ENCODE assay signal across 2 cellular contexts in the genomic region with DNA sequence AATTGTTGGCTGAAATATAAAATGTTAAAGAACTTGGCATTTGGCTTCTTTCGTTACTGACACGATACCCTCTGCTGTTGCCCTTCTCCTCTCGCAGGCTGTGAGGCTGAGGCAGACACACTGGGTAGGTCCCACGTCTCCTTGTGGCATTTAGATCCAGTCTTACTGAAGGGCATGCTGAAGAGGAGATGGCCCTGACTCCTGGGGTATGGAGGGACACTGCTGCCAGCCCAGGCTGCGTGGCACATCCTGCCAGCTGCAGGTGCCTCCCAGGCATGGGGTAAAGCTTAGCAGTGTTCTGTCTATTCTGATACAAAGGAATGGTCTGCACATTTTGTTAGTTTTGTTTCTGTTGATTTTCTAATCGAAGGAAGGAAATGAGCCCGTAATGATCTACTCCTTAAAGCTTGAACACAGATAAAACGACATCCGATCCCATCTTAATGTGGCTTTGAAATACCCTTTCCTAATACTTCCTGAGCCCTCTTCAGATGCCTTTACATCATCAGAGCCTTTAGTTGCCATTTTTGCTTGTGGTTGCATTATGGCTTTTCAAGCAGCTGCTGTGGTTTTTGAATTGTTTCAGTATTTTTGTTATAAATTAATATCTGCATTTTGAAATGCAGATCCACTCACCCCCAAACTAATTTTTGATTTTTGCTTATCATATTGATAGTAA.
TF ChIP-seq lines count a peak whose summit lies in the region.

No MANE protein-coding gene starts in this region.

TF ChIP-seq in IMR-90, 13 proteins besides CTCF, POLR2A, EP300 and RAD21 (continued from another document):
- TF ChIP-seq MAZ (IDR thresholded peaks at IDR 0.05; ENCODE audit: borderline replicate concordance, low read depth, low read length): no peak
- TF ChIP-seq ELK1 (IDR thresholded peaks at IDR 0.05; ENCODE audit: borderline replicate concordance, low read depth, low read length): no peak
- TF ChIP-seq SMC3 (IDR thresholded peaks at IDR 0.05; ENCODE audit: low read depth, low read length): no peak
- no peak for TF ChIP-seq NFE2L2 (IDR thresholded peaks at IDR 0.05; ENCODE audit: low read depth, low read length)
- TF ChIP-seq BHLHE40 (IDR thresholded peaks at IDR 0.05; ENCODE audit: low read depth, low read length): no peak
- TF ChIP-seq, protein P1, sequence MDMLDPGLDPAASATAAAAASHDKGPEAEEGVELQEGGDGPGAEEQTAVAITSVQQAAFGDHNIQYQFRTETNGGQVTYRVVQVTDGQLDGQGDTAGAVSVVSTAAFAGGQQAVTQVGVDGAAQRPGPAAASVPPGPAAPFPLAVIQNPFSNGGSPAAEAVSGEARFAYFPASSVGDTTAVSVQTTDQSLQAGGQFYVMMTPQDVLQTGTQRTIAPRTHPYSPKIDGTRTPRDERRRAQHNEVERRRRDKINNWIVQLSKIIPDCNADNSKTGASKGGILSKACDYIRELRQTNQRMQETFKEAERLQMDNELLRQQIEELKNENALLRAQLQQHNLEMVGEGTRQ (IDR thresholded peaks at IDR 0.05; ENCODE audit: low read depth, low read length): no peak
- no peak for TF ChIP-seq FOS (IDR thresholded peaks at IDR 0.05; ENCODE audit: low read depth, low read length)

TF ChIP-seq in GM23338, 12 proteins besides CTCF, POLR2A, EP300 and RAD21:
- TF ChIP-seq, protein P2, sequence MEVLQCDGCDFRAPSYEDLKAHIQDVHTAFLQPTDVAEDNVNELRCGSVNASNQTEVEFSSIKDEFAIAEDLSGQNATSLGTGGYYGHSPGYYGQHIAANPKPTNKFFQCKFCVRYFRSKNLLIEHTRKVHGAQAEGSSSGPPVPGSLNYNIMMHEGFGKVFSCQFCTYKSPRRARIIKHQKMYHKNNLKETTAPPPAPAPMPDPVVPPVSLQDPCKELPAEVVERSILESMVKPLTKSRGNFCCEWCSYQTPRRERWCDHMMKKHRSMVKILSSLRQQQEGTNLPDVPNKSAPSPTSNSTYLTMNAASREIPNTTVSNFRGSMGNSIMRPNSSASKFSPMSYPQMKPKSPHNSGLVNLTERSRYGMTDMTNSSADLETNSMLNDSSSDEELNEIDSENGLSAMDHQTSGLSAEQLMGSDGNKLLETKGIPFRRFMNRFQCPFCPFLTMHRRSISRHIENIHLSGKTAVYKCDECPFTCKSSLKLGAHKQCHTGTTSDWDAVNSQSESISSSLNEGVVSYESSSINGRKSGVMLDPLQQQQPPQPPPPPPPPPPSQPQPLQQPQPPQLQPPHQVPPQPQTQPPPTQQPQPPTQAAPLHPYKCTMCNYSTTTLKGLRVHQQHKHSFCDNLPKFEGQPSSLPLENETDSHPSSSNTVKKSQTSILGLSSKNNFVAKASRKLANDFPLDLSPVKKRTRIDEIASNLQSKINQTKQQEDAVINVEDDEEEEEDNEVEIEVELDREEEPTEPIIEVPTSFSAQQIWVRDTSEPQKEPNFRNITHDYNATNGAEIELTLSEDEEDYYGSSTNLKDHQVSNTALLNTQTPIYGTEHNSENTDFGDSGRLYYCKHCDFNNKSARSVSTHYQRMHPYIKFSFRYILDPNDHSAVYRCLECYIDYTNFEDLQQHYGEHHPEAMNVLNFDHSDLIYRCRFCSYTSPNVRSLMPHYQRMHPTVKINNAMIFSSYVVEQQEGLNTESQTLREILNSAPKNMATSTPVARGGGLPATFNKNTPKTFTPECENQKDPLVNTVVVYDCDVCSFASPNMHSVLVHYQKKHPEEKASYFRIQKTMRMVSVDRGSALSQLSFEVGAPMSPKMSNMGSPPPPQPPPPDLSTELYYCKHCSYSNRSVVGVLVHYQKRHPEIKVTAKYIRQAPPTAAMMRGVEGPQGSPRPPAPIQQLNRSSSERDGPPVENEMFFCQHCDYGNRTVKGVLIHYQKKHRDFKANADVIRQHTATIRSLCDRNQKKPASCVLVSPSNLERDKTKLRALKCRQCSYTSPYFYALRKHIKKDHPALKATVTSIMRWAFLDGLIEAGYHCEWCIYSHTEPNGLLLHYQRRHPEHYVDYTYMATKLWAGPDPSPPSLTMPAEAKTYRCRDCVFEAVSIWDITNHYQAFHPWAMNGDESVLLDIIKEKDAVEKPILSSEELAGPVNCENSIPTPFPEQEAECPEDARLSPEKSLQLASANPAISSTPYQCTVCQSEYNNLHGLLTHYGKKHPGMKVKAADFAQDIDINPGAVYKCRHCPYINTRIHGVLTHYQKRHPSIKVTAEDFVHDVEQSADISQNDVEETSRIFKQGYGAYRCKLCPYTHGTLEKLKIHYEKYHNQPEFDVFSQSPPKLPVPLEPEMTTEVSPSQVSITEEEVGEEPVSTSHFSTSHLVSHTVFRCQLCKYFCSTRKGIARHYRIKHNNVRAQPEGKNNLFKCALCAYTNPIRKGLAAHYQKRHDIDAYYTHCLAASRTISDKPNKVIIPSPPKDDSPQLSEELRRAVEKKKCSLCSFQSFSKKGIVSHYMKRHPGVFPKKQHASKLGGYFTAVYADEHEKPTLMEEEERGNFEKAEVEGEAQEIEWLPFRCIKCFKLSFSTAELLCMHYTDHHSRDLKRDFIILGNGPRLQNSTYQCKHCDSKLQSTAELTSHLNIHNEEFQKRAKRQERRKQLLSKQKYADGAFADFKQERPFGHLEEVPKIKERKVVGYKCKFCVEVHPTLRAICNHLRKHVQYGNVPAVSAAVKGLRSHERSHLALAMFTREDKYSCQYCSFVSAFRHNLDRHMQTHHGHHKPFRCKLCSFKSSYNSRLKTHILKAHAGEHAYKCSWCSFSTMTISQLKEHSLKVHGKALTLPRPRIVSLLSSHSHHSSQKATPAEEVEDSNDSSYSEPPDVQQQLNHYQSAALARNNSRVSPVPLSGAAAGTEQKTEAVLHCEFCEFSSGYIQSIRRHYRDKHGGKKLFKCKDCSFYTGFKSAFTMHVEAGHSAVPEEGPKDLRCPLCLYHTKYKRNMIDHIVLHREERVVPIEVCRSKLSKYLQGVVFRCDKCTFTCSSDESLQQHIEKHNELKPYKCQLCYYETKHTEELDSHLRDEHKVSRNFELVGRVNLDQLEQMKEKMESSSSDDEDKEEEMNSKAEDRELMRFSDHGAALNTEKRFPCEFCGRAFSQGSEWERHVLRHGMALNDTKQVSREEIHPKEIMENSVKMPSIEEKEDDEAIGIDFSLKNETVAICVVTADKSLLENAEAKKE (CRISPR knock-in tag; IDR thresholded peaks at IDR 0.05): no peak
- TF ChIP-seq EZH2phosphoT487 (IDR thresholded peaks at IDR 0.05; ENCODE audit: unreplicated experiment) (no peak), CREB1 (CRISPR knock-in tag; IDR thresholded peaks at IDR 0.05; ENCODE audit: low read depth) (no peak), ZNF114 (CRISPR knock-in tag; IDR thresholded peaks at IDR 0.05) (no peak)
- TF ChIP-seq, protein P3, sequence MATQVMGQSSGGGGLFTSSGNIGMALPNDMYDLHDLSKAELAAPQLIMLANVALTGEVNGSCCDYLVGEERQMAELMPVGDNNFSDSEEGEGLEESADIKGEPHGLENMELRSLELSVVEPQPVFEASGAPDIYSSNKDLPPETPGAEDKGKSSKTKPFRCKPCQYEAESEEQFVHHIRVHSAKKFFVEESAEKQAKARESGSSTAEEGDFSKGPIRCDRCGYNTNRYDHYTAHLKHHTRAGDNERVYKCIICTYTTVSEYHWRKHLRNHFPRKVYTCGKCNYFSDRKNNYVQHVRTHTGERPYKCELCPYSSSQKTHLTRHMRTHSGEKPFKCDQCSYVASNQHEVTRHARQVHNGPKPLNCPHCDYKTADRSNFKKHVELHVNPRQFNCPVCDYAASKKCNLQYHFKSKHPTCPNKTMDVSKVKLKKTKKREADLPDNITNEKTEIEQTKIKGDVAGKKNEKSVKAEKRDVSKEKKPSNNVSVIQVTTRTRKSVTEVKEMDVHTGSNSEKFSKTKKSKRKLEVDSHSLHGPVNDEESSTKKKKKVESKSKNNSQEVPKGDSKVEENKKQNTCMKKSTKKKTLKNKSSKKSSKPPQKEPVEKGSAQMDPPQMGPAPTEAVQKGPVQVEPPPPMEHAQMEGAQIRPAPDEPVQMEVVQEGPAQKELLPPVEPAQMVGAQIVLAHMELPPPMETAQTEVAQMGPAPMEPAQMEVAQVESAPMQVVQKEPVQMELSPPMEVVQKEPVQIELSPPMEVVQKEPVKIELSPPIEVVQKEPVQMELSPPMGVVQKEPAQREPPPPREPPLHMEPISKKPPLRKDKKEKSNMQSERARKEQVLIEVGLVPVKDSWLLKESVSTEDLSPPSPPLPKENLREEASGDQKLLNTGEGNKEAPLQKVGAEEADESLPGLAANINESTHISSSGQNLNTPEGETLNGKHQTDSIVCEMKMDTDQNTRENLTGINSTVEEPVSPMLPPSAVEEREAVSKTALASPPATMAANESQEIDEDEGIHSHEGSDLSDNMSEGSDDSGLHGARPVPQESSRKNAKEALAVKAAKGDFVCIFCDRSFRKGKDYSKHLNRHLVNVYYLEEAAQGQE (IDR thresholded peaks at IDR 0.05; ENCODE audit: unreplicated experiment): no peak
